24 cellular contexts compared by ENCODE assay signal in the genomic region with DNA sequence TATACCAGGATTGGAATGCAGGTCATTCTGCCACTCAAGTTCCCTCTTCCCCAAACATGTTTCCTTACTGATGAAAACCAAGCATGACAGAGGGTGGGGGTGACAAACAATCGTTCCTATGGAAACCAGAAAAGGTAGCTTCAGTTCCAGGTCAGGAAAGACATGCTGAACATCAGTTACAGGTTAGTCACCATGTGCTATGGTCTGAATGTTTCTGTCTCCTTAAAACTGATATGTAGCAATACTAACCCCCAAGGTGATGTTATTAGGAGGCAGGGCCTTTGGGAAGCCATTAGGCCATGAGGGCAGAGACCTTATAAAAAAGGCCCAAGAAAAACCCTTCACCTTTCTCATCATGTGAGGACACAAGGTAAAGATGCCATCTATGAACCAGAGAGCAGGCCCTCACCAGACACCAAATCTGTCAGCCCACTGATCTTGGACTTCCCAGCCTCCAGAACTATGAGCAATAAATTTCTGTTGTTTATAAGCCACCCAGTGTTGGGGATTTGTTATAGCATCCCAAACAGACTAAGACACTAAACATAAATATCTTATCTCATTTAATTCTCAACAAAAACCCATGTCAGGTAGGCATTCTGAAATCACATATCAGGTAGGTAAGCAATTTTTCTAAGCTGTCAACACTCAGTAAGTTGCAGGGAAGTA. TPM values are rescaled to one million over a fixed set of nuclear protein-coding genes. Genes with fewer than 3 reads are reported as not detected.
DNase-seq lines count a peak whose midpoint lies in the region; ATAC-seq and TF ChIP-seq lines count a peak whose summit lies in the region.
"Had no signal": no experiment of that assay in that cellular context is flagged by ENCODE, and none has a peak within 500 bp of the region (broad histone marks: within the 10 kb centered on the region; RNA-seq: fewer than 3 reads in every experiment).

No MANE protein-coding gene starts in this region.

- no peak overlapping the region for H3K4me3 Mint-ChIP-seq in activated CD4-positive, alpha-beta memory T cell treated with anti-CD3 and anti-CD28 coated beads for 36 hours
- H3K4me3 Mint-ChIP-seq: H9 had no signal

- H3K4me2 ChIP-seq in GM23248 (ENCODE audit: unreplicated experiment), result no peak overlapping the region
- H3K4me2 ChIP-seq: A549, KMS-11 had no signal

- H2AFZ ChIP-seq in GM23248, result no peak overlapping the region

- CTCF ChIA-PET in Panc1 (lab: Charles Lee), result no interaction called here
- CTCF ChIA-PET in activated CD4-positive, alpha-beta memory T cell treated with anti-CD3 and anti-CD28 coated beads for 36 hours (lab: Charles Lee), result no interaction called here

- H3K27me3 Mint-ChIP-seq in activated CD4-positive, alpha-beta memory T cell treated with anti-CD3 and anti-CD28 coated beads for 36 hours, result peaks cover 3% of the 10 kb centered on the region

- 90 to 94% methylated on average over 1 of the region's 1 CpG for WGBS in GM23248 (ENCODE audit: low coverage in 1 of 2, low lambda C conversion rate in 2 of 2, missing lambda C conversion rate in 2 of 2), 2 experiments

- no peaks in the 10 kb centered on the region for H3K36me3 Mint-ChIP-seq in activated CD4-positive, alpha-beta memory T cell treated with anti-CD3 and anti-CD28 coated beads for 36 hours

- no peak overlapping the region for H3K27ac ChIP-seq in GM23248
- no peak overlapping the region; the same call in 1 of the 2 replicates for H3K27ac ChIP-seq in Panc1 (ENCODE audit: low read length)
- H3K27ac ChIP-seq: A549, KMS-11, Peyer's patch, SJSA1 had no signal

- H3K79me2 ChIP-seq in GM23248 (ENCODE audit: insufficient read depth), result no peaks in the 10 kb centered on the region

- no peak overlapping the region for H3K4me3 ChIP-seq in GM23248
- H3K4me3 ChIP-seq in Panc1 (ENCODE audit: low read depth in 2 of 2, low read length in 2 of 2), result no peak overlapping the region
- H3K4me3 ChIP-seq in epithelial cell of esophagus (ENCODE audit: low read length), result no peak overlapping the region
- H3K4me3 ChIP-seq: A549, Peyer's patch, SJSA1 had no signal

- POLR2A ChIA-PET in Panc1 (lab: Charles Lee), result no interaction called here
- POLR2A ChIA-PET in activated CD4-positive, alpha-beta memory T cell treated with anti-CD3 and anti-CD28 coated beads for 36 hours (lab: Charles Lee), result no interaction called here

- peaks cover 27% of the 10 kb centered on the region for H3K27me3 ChIP-seq in GM23248 (replicated peaks; ENCODE audit: insufficient read depth)
- H3K27me3 ChIP-seq in Panc1 (ENCODE audit: control insufficient read depth, insufficient read depth, low read length), result no peaks in the 10 kb centered on the region
- H3K27me3 ChIP-seq: BE2C, Peyer's patch, SJSA1 had no signal

- H3K9me2 ChIP-seq in GM23248 (ENCODE audit: insufficient read depth), result no peaks in the 10 kb centered on the region

- H3K9ac ChIP-seq in GM23248, result no peak overlapping the region
- H3K9ac ChIP-seq: KMS-11 had no signal

- no peaks in the 10 kb centered on the region for H3K9me3 Mint-ChIP-seq in activated CD4-positive, alpha-beta memory T cell treated with anti-CD3 and anti-CD28 coated beads for 36 hours
- H3K9me3 Mint-ChIP-seq: H9 had no signal

- no peaks in the 10 kb centered on the region for H4K20me1 ChIP-seq in GM23248 (ENCODE audit: insufficient read depth)

- DNase-seq in GM23248 (peak; percentile 16), Panc1 (ENCODE audit: low read depth, low spot score) (no peak), epithelial cell of esophagus (ENCODE audit: low read depth) (peak; percentile 22), kidney tubule cell (ENCODE audit: low spot score) (peak; percentile 36)
- DNase-seq in activated CD4-positive, alpha-beta memory T cell treated with anti-CD3 and anti-CD28 coated beads for 36 hours, result no peak
- DNase-seq: BE2C; DMS79 treated with DMSO at 0.1 percent for 48 hours; H9; MV-4-11; NCI-H1694; NCI-H2081; NCI-H2171; NCI-H345; NCI-H524; NCI-H774; NK-92 treated with Interleukin-12 subunit alpha and Interleukin-12 subunit beta, amount 100 ng/mL, for 24 hours; Peyer's patch had no signal

- H3K27ac Mint-ChIP-seq in activated CD4-positive, alpha-beta memory T cell treated with anti-CD3 and anti-CD28 coated beads for 36 hours, result no peak overlapping the region
- H3K27ac Mint-ChIP-seq: H9 had no signal

- H3K9me3 ChIP-seq in GM23248 (ENCODE audit: low read depth) (no peaks in the 10 kb centered on the region), Panc1 (ENCODE audit: control insufficient read depth, insufficient read depth, low read depth, low read length) (no peaks in the 10 kb centered on the region)
- H3K9me3 ChIP-seq: A549, BE2C, Peyer's patch had no signal

- H3F3A ChIP-seq in GM23248 (ENCODE audit: insufficient read depth), result peaks cover 23% of the 10 kb centered on the region

- no peaks in the 10 kb centered on the region for H3K36me3 ChIP-seq in GM23248 (ENCODE audit: low read depth)
- H3K36me3 ChIP-seq in Panc1 (ENCODE audit: control insufficient read depth, insufficient read depth, low read length), result no peaks in the 10 kb centered on the region
- H3K36me3 ChIP-seq: BE2C, Peyer's patch, SJSA1 had no signal

- no TSS peak for BruUV-seq in Panc1 (replicated peaks; lab: Mats Ljungman, UMichigan)

- intact Hi-C loops in Panc1 (cut with micrococcal nuclease; ENCODE audit: unreplicated experiment), result no loop called here
- intact Hi-C loops in activated CD4-positive, alpha-beta memory T cell treated with anti-CD3 and anti-CD28 coated beads for 36 hours (cut with micrococcal nuclease), result loop anchor here (2.0 kb wide), 1 partner anchor 16 kb away; a partner anchor contains a TSS

- ATAC-seq in Panc1 (no peak), HG02798 (IDR thresholded peaks at IDR 0.05; ENCODE audit: poor library complexity, unreplicated experiment) (no peak), GM19397 (IDR thresholded peaks at IDR 0.05; ENCODE audit: unreplicated experiment) (no peak)
- ATAC-seq: A549, Right ventricle myocardium inferior had no signal

- in situ Hi-C loops in GM23248 (cut with MboI), result no loop called here
- in situ Hi-C loops in Panc1 (cut with HindIII; ENCODE audit: low pct_unique_long_range_greater_than_20kb, low sequenced_read_pairs), result no loop called here

- no peaks in the 10 kb centered on the region for H3K4me1 Mint-ChIP-seq in activated CD4-positive, alpha-beta memory T cell treated with anti-CD3 and anti-CD28 coated beads for 36 hours (ENCODE audit: low read depth)

- TF ChIP-seq CTCF in Panc1 (IDR thresholded peaks at IDR 0.05) (peak; percentile 18; the same call in 1 of the 2 replicates), epithelial cell of esophagus (IDR thresholded peaks at IDR 0.05; ENCODE audit: insufficient read depth, low read depth, low read length, missing control alignments) (peak; percentile 13)

- H3K4me1 ChIP-seq in GM23248 (ENCODE audit: insufficient read depth), result peaks cover 33% of the 10 kb centered on the region
- H3K4me1 ChIP-seq in Panc1 (ENCODE audit: control insufficient read depth, insufficient read depth, low read length), result peaks cover 35% of the 10 kb centered on the region
- H3K4me1 ChIP-seq: BE2C, Peyer's patch had no signal

RNA-seq across cellular contexts. Expression of a gene that starts 15.7 kb away (rescaled TPM):
- not detected in 2 replicates for total RNA-seq in GM23248 (2014; rRNA removed; shearing (Covaris generic))
- 0.21 and 0.37 TPM in 2 replicates for polyA plus RNA-seq in GM23248 (2016; fragmentation: Nextera tagmentation; extraction: Ambion mirVana)
- total RNA-seq in Panc1 (2021; ENCODE audit: unreplicated experiment), result 23.1 TPM
- 11.3 TPM for polyA plus RNA-seq in Panc1 (2012; ENCODE audit: insufficient read length)
- total RNA-seq in activated CD4-positive, alpha-beta memory T cell treated with anti-CD3 and anti-CD28 coated beads for 36 hours, result under 1 TPM in 1 of 2 experiments, not detected in 1; 0.12 TPM

RNA-seq across cellular contexts. Expression of a gene that starts 47.9 kb away (rescaled TPM):
- not detected in 2 replicates for total RNA-seq in GM23248 (2014; rRNA removed; shearing (Covaris generic))
- not detected in 2 replicates for polyA plus RNA-seq in GM23248 (2016; fragmentation: Nextera tagmentation; extraction: Ambion mirVana)
- total RNA-seq in Panc1 (2021; ENCODE audit: unreplicated experiment), result not detected
- not detected for polyA plus RNA-seq in Panc1 (2012; ENCODE audit: insufficient read length)
- total RNA-seq in activated CD4-positive, alpha-beta memory T cell treated with anti-CD3 and anti-CD28 coated beads for 36 hours, result not detected
- total RNA-seq: H9, HT1080, Peyer's patch had no signal

Comparison
In these comparisons a context has a peak if more than half of its experiments do, and no peak if none do; other contexts are left out.
1. DNase-seq: peak in GM23248 (single experiment), epithelial cell of esophagus (single experiment) and kidney tubule cell (single experiment); none in Panc1 (single experiment) and activated CD4-positive, alpha-beta memory T cell treated with anti-CD3 and anti-CD28 coated beads for 36 hours (single experiment).
2. RNA of a gene that starts 15.7 kb away (total RNA-seq): 23.1 TPM in Panc1 (single experiment); 0.12 TPM in activated CD4-positive, alpha-beta memory T cell treated with anti-CD3 and anti-CD28 coated beads for 36 hours and not detected in GM23248; every median in the first group is over 10 times any median in the second.